Comparison of ENCODE assay signal across 1 cellular context in the genomic region with DNA sequence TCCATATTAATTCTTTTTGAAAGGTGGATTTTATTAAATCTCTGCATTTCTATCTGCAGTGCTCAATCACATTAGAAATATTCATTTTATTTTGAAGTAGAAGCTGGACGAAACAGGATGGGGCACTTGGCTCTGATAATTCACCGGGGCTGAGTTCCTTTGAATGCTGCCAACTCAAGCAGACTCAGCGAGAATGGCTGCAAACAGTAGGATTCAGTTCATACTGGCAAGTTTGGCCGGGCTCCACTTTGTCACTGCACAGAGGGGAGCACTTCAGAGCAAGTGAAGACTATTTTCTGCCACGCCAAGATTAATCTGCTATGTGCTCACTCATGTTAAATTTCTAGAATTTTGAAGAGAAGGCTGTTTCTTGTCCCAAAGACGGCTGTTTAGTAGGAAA.
TF ChIP-seq lines count a peak whose summit lies in the region.

No MANE protein-coding gene starts in this region.

TF ChIP-seq in HepG2, 621 proteins besides CTCF, POLR2A, EP300 and RAD21 (continued from another document):
- no peak for TF ChIP-seq ETV6 (CRISPR knock-in tag; conservative IDR thresholded peaks at IDR 0.05)
- no peak for TF ChIP-seq ZNF614 (CRISPR knock-in tag; IDR thresholded peaks at IDR 0.05; ENCODE audit: borderline replicate concordance)
- TF ChIP-seq KAT8 (CRISPR knock-in tag; IDR thresholded peaks at IDR 0.05): no peak
- TF ChIP-seq ZNF354B (CRISPR knock-in tag; IDR thresholded peaks at IDR 0.05): no peak
- TF ChIP-seq, protein P1, sequence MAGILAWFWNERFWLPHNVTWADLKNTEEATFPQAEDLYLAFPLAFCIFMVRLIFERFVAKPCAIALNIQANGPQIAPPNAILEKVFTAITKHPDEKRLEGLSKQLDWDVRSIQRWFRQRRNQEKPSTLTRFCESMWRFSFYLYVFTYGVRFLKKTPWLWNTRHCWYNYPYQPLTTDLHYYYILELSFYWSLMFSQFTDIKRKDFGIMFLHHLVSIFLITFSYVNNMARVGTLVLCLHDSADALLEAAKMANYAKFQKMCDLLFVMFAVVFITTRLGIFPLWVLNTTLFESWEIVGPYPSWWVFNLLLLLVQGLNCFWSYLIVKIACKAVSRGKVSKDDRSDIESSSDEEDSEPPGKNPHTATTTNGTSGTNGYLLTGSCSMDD (CRISPR knock-in tag; IDR thresholded peaks at IDR 0.05): no peak
- no peak for TF ChIP-seq ZNF672 (CRISPR knock-in tag; IDR thresholded peaks at IDR 0.05)
- no peak for TF ChIP-seq HHEX (CRISPR knock-in tag; IDR thresholded peaks at IDR 0.05)
- TF ChIP-seq, protein P2, sequence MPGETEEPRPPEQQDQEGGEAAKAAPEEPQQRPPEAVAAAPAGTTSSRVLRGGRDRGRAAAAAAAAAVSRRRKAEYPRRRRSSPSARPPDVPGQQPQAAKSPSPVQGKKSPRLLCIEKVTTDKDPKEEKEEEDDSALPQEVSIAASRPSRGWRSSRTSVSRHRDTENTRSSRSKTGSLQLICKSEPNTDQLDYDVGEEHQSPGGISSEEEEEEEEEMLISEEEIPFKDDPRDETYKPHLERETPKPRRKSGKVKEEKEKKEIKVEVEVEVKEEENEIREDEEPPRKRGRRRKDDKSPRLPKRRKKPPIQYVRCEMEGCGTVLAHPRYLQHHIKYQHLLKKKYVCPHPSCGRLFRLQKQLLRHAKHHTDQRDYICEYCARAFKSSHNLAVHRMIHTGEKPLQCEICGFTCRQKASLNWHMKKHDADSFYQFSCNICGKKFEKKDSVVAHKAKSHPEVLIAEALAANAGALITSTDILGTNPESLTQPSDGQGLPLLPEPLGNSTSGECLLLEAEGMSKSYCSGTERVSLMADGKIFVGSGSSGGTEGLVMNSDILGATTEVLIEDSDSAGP (CRISPR knock-in tag; IDR thresholded peaks at IDR 0.05; ENCODE audit: borderline replicate concordance): no peak
- no peak for TF ChIP-seq ZNF75D (CRISPR knock-in tag; IDR thresholded peaks at IDR 0.05; ENCODE audit: borderline replicate concordance)
- no peak for TF ChIP-seq ZNF841 (CRISPR knock-in tag; IDR thresholded peaks at IDR 0.05; ENCODE audit: borderline replicate concordance)
- TF ChIP-seq ZNF572 (CRISPR knock-in tag; IDR thresholded peaks at IDR 0.05): no peak
- TF ChIP-seq MED1 (CRISPR knock-in tag; IDR thresholded peaks at IDR 0.05): no peak
- no peak for TF ChIP-seq ZNF790 (CRISPR knock-in tag; IDR thresholded peaks at IDR 0.05; ENCODE audit: borderline replicate concordance)
- no peak for TF ChIP-seq NFKB2 (CRISPR knock-in tag; IDR thresholded peaks at IDR 0.05; ENCODE audit: borderline replicate concordance)
- no peak for TF ChIP-seq KDM4B (CRISPR knock-in tag; IDR thresholded peaks at IDR 0.05)
- TF ChIP-seq, protein P3, sequence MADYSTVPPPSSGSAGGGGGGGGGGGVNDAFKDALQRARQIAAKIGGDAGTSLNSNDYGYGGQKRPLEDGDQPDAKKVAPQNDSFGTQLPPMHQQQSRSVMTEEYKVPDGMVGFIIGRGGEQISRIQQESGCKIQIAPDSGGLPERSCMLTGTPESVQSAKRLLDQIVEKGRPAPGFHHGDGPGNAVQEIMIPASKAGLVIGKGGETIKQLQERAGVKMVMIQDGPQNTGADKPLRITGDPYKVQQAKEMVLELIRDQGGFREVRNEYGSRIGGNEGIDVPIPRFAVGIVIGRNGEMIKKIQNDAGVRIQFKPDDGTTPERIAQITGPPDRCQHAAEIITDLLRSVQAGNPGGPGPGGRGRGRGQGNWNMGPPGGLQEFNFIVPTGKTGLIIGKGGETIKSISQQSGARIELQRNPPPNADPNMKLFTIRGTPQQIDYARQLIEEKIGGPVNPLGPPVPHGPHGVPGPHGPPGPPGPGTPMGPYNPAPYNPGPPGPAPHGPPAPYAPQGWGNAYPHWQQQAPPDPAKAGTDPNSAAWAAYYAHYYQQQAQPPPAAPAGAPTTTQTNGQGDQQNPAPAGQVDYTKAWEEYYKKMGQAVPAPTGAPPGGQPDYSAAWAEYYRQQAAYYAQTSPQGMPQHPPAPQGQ (CRISPR knock-in tag; IDR thresholded peaks at IDR 0.05; ENCODE audit: borderline replicate concordance): no peak
